ENCODE assay signal across 1 cellular context in genomic region chr7:138564365-138564764, GRCh38.
TF ChIP-seq lines count a peak whose summit lies in the region.

No MANE protein-coding gene starts in this region.

TF ChIP-seq in HepG2, 621 proteins besides CTCF, POLR2A, EP300 and RAD21 (continued from another document):
- TF ChIP-seq SOX13 (IDR thresholded peaks at IDR 0.05) (no peak), SOX13 (CRISPR knock-in tag; conservative IDR thresholded peaks at IDR 0.05 in 1 of 2, IDR thresholded peaks at IDR 0.05 in 1 of 2) (peak in 1 of 2 experiments; percentile 31; a peak in 1 of 4 replicates), AFF4 (CRISPR knock-in tag; IDR thresholded peaks at IDR 0.05) (0 out of 2 replicates have a peak, but pooled peaks have one; percentile 6), CBX2 (IDR thresholded peaks at IDR 0.05; ENCODE audit: low read depth, low read length) (no peak), CBX2 (CRISPR knock-in tag; IDR thresholded peaks at IDR 0.05; ENCODE audit: low read depth) (no peak), MZF1 (CRISPR knock-in tag; IDR thresholded peaks at IDR 0.05; ENCODE audit: borderline replicate concordance) (no peak), CREB1 (IDR thresholded peaks at IDR 0.05) (no peak), CREB1 (CRISPR knock-in tag; IDR thresholded peaks at IDR 0.05) (0 out of 2 replicates have a peak, but pooled peaks have one; percentile 15), NCOR1 (IDR thresholded peaks at IDR 0.05; ENCODE audit: borderline replicate concordance, low read length) (0 out of 2 replicates have a peak, but pooled peaks have one; percentile 25), RBM22 (optimal IDR thresholded peaks at IDR 0.05; ENCODE audit: low read length) (peak; percentile 80), SNAPC2 (CRISPR knock-in tag; IDR thresholded peaks at IDR 0.05) (no peak), MXI1 (IDR thresholded peaks at IDR 0.05; ENCODE audit: borderline replicate concordance, low read depth, low read length) (0 out of 3 replicates have a peak, but pooled peaks have one; percentile 9), RARA (CRISPR knock-in tag; IDR thresholded peaks at IDR 0.05) (peak; percentile 58), MAFF (IDR thresholded peaks at IDR 0.05; ENCODE audit: low read depth, low read length) (peak; percentile 29; the same call in 1 of the 2 replicates), IRF1 (CRISPR knock-in tag; IDR thresholded peaks at IDR 0.05; ENCODE audit: low read depth) (peak; percentile 84; the same call in 1 of the 2 replicates), MAF1 (CRISPR knock-in tag; IDR thresholded peaks at IDR 0.05; ENCODE audit: borderline replicate concordance) (no peak), FOSL2 (CRISPR knock-in tag; IDR thresholded peaks at IDR 0.05) (0 out of 2 replicates have a peak, but pooled peaks have one; percentile 15), SOX6 (IDR thresholded peaks at IDR 0.05) (no peak), SOX6 (CRISPR knock-in tag; IDR thresholded peaks at IDR 0.05) (peak; percentile 22; the same call in 1 of the 2 replicates), NR2F6 (IDR thresholded peaks at IDR 0.05) (no peak), NR2F6 (CRISPR knock-in tag; IDR thresholded peaks at IDR 0.05) (peak; percentile 17; the same call in 1 of the 2 replicates), MAFK (conservative IDR thresholded peaks at IDR 0.05 in 1 of 2, IDR thresholded peaks at IDR 0.05 in 1 of 2; ENCODE audit: low read length in 2 of 2) (peak; percentile 1 to 50; a peak in 1 of 4 replicates), TP53 (CRISPR knock-in tag; conservative IDR thresholded peaks at IDR 0.05) (no peak), SAP130 (CRISPR knock-in tag; IDR thresholded peaks at IDR 0.05; ENCODE audit: low read depth) (0 out of 2 replicates have a peak, but pooled peaks have one; percentile 17), RNF219 (CRISPR knock-in tag; IDR thresholded peaks at IDR 0.05) (no peak), ZNF232 (CRISPR knock-in tag; IDR thresholded peaks at IDR 0.05; ENCODE audit: borderline replicate concordance) (peak; percentile 90), SETDB1 (CRISPR knock-in tag; IDR thresholded peaks at IDR 0.05; ENCODE audit: borderline replicate concordance) (no peak), MED1 (CRISPR knock-in tag; IDR thresholded peaks at IDR 0.05) (peak; percentile 19; the same call in 1 of the 2 replicates), ZNF224 (CRISPR knock-in tag; IDR thresholded peaks at IDR 0.05) (no peak), SKIL (CRISPR knock-in tag; IDR thresholded peaks at IDR 0.05; ENCODE audit: borderline replicate concordance) (0 out of 2 replicates have a peak, but pooled peaks have one; percentile 38)
